8 cellular contexts compared by ENCODE assay signal in genomic region chr14:91417983-91418386, GRCh38. TPM values are rescaled to one million over a fixed set of nuclear protein-coding genes. Genes with fewer than 3 reads are reported as not detected.
DNase-seq lines count a peak whose midpoint lies in the region; ATAC-seq and TF ChIP-seq lines count a peak whose summit lies in the region.

No MANE protein-coding gene starts in this region.

- no peaks in the 10 kb centered on the region for H3K4me1 ChIP-seq in aorta (ENCODE audit: control insufficient read depth in 1 of 2, insufficient read depth in 2 of 2, low read length in 2 of 2)

- H3K4me3 ChIP-seq in aorta (ENCODE audit: low read length in 2 of 2) = peak overlapping the region; percentile 39 to 67

- H3K27me3 Mint-ChIP-seq in endothelial cell (ENCODE audit: unreplicated experiment) = peaks cover 11% of the 10 kb centered on the region
- H3K27me3 Mint-ChIP-seq in naive thymus-derived CD8-positive, alpha-beta T cell = peaks cover 0 to 2% (median 0%) of the 10 kb centered on the region in 5 donors

- no peak overlapping the region for H3K4me3 Mint-ChIP-seq in endothelial cell (ENCODE audit: unreplicated experiment)
- H3K4me3 Mint-ChIP-seq in naive thymus-derived CD8-positive, alpha-beta T cell = peak overlapping the region; percentile 78 to 98 (median 86)

- no peak overlapping the region for H3K27ac Mint-ChIP-seq in endothelial cell (ENCODE audit: unreplicated experiment)
- H3K27ac Mint-ChIP-seq in naive thymus-derived CD8-positive, alpha-beta T cell = peak overlapping the region in 9 of 10 donors; percentile 89 to 98 (median 94)

- H3K4me1 Mint-ChIP-seq in endothelial cell (ENCODE audit: unreplicated experiment) = peaks cover 31% of the 10 kb centered on the region
- peaks cover 23 to 61% (median 44%) of the 10 kb centered on the region in 4 donors for H3K4me1 Mint-ChIP-seq in naive thymus-derived CD8-positive, alpha-beta T cell

- H3K36me3 Mint-ChIP-seq in endothelial cell (ENCODE audit: low read depth, unreplicated experiment) = peaks cover 8% of the 10 kb centered on the region
- H3K36me3 Mint-ChIP-seq in naive thymus-derived CD8-positive, alpha-beta T cell = peaks cover 7 to 24% (median 19%) of the 10 kb centered on the region in 3 donors

- peak; percentile 29 for ATAC-seq in HG02623 (IDR thresholded peaks at IDR 0.05; ENCODE audit: unreplicated experiment)
- ATAC-seq in naive thymus-derived CD8-positive, alpha-beta T cell = peak; percentile 45 to 48
- ATAC-seq in aorta (ENCODE audit: low FRiP score) = peak; percentile 71

- no peaks in the 10 kb centered on the region for H3K9me3 Mint-ChIP-seq in endothelial cell (ENCODE audit: unreplicated experiment)
- no peaks in the 10 kb centered on the region for H3K9me3 Mint-ChIP-seq in naive thymus-derived CD8-positive, alpha-beta T cell

- H3K27me3 ChIP-seq in aorta (ENCODE audit: control insufficient read depth in 1 of 2, insufficient read depth in 2 of 2, low read length in 1 of 2) = no peaks in the 10 kb centered on the region

- intact Hi-C loops in aorta (cut with DNase I) = loop anchor here (2.0 kb wide), 1 partner anchor 95 kb away; no protein-coding TSS in a partner anchor

- no peak overlapping the region for H3K27ac ChIP-seq in aorta (ENCODE audit: low read depth in 1 of 2, low read length in 2 of 2)

- H3K9me3 ChIP-seq in aorta (ENCODE audit: control insufficient read depth, low read length) = no peaks in the 10 kb centered on the region

- DNase-seq in NCI-H524 (lab: John Stamatoyannopoulos, UW) (peak; percentile 61 to 78), NCI-H524 treated with DMSO at 0.1 percent for 48 hours (lab: John Stamatoyannopoulos, UW) (no peak), MV-4-11 (lab: John Stamatoyannopoulos, UW) (peak; percentile 49), endothelial cell (ENCODE audit: low spot score) (peak; percentile 56), aorta (no peak)
- DNase-seq in activated CD4-positive, alpha-beta T cell treated with anti-CD3 and anti-CD28 coated beads for 1 hour = peak; percentile 59
- DNase-seq in naive thymus-derived CD8-positive, alpha-beta T cell = peak; percentile 57 to 86 (median 76)

- no peaks in the 10 kb centered on the region for H3K36me3 ChIP-seq in aorta (ENCODE audit: control insufficient read depth in 1 of 2, insufficient read depth in 2 of 2, low read length in 1 of 2)

- POLR2A ChIA-PET in naive thymus-derived CD8-positive, alpha-beta T cell (lab: Charles Lee) = interaction anchor here (0.7 to 25.2 kb wide), 10 partner anchors 21 to 357 kb away, joined by 3 to 643 read pairs (median 4); no protein-coding TSS in a partner anchor

- 1 to 2% methylated on average over 46 to 53 of the region's 53 CpGs for WGBS in aorta, 2 donors

- TF ChIP-seq CTCF in endothelial cell (IDR thresholded peaks at IDR 0.05; ENCODE audit: unreplicated experiment) = no peak

RNA-seq across cellular contexts. Expression of gene CCDC88C, which starts 0.4 kb away (rescaled TPM):
- total RNA-seq in endothelial cell (ENCODE audit: unreplicated experiment) (48.2 TPM), aorta (10 to 100 TPM in 1 of 2 donors, 1 to 10 TPM in 1; 9.2 to 18.4 TPM)
- total RNA-seq in naive thymus-derived CD8-positive, alpha-beta T cell = 100 to 1,000 TPM; 300 to 322 TPM
- 10 to 100 TPM; 23.4 to 41.9 (median 24.0) TPM for polyA plus RNA-seq in naive thymus-derived CD8-positive, alpha-beta T cell
- 1 to 10 TPM in 1 of 2 donors, under 1 TPM in 1; 0.33 to 3.0 TPM for polyA plus RNA-seq in aorta

Comparison
In these comparisons a context has a peak if more than half of its experiments do, and no peak if none do; other contexts are left out.
1. DNase-seq: peak in NCI-H524 (2 of 2), MV-4-11 (single experiment), activated CD4-positive, alpha-beta T cell treated with anti-CD3 and anti-CD28 coated beads for 1 hour (single experiment), endothelial cell (single experiment) and naive thymus-derived CD8-positive, alpha-beta T cell (10 of 10); none in NCI-H524 treated with DMSO at 0.1 percent for 48 hours (single experiment) and aorta (0 of 2).
2. Peak in every context shown above with its lines, with median percentiles within 50 percentile points of each other: ATAC-seq.